ENCODE assay signal across 8 cellular contexts in the genomic region with DNA sequence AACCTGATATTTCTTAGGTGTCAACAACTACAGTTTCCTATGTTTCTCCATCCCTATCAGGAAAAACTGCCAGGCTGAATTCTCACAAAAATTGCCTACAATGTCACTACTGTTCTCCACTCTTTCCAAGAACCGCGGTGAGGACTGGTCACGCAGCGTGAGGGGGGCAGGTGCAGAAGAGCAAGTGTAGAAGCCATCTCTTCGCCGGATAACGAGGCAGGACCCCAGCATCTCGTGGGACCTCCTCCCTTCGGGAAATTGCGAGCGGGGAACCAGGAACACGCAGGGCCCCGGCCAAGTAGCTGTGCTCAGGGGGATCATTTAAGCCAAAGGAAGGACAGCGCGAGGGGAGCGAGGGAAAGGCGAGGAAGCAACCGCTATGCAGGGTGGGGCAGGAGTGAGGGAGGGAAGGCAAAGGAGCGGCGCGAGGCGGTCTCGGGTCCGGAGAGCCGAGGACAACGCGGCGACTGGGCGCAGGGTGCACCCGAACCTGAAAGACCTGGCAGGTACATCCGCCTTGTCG. TPM values are rescaled to one million over a fixed set of nuclear protein-coding genes. Genes with fewer than 3 reads are reported as not detected.
DNase-seq lines count a peak whose midpoint lies in the region; ATAC-seq, FAIRE-seq and TF ChIP-seq lines count a peak whose summit lies in the region.

No MANE protein-coding gene starts in this region.

- in situ Hi-C loops in HAP-1 (cut with MboI; ENCODE audit: low sequenced_read_pairs) = loop anchor here (10.0 to 25.0 kb wide), 2 partner anchors 303 to 870 kb away; no protein-coding TSS in a partner anchor

- H3K27me3 ChIP-seq in HAP-1 (ENCODE audit: low read depth) (no peaks in the 10 kb centered on the region), MG63 (no peaks in the 10 kb centered on the region), astrocyte (ENCODE audit: insufficient read depth, low read length) (peaks cover 4% of the 10 kb centered on the region)

- H3K4me1 ChIP-seq in HAP-1 (peaks cover 26% of the 10 kb centered on the region), astrocyte (ENCODE audit: insufficient read depth, low read length) (peaks cover 11% of the 10 kb centered on the region)

- peaks cover 54% of the 10 kb centered on the region for H3K79me2 ChIP-seq in astrocyte (ENCODE audit: insufficient read depth, low read length)

- H3K27ac Mint-ChIP-seq in astrocyte (ENCODE audit: unreplicated experiment) (peak overlapping the region; percentile 88), immature natural killer cell (peak overlapping the region; percentile 95 to 100 (median 98))
- H3K27ac Mint-ChIP-seq in stimulated activated naive CD8-positive, alpha-beta T cell treated with anti-CD3 and anti-CD28 coated beads, Interleukin-15, amount 100 ng/mL, for 72 hours = peak overlapping the region; percentile 96 to 98

- peaks cover 2% of the 10 kb centered on the region for H3K36me3 Mint-ChIP-seq in astrocyte (ENCODE audit: low read depth, unreplicated experiment)
- H3K36me3 Mint-ChIP-seq in immature natural killer cell = peaks cover 0 to 12% (median 3%) of the 10 kb centered on the region in 3 donors

- H3K4me1 Mint-ChIP-seq in astrocyte (ENCODE audit: low read depth, unreplicated experiment) = peaks cover 22% of the 10 kb centered on the region
- H3K4me1 Mint-ChIP-seq in immature natural killer cell = peaks cover 74 to 79% of the 10 kb centered on the region in 2 donors
- H3K4me1 Mint-ChIP-seq in stimulated activated naive CD8-positive, alpha-beta T cell treated with anti-CD3 and anti-CD28 coated beads, Interleukin-15, amount 100 ng/mL, for 72 hours = peaks cover 70% of the 10 kb centered on the region

- peaks cover 3% of the 10 kb centered on the region for H3K27me3 Mint-ChIP-seq in astrocyte (ENCODE audit: low read depth, unreplicated experiment)
- H3K27me3 Mint-ChIP-seq in immature natural killer cell (ENCODE audit: low read depth in 3 of 3) = peaks cover 10 to 42% (median 27%) of the 10 kb centered on the region in 3 donors
- H3K27me3 Mint-ChIP-seq in stimulated activated naive CD8-positive, alpha-beta T cell treated with anti-CD3 and anti-CD28 coated beads, Interleukin-15, amount 100 ng/mL, for 72 hours = no peaks in the 10 kb centered on the region

- peak overlapping the region; percentile 91 for H3K9ac ChIP-seq in astrocyte (ENCODE audit: low read length)

- H3K4me3 ChIP-seq in HAP-1 (peak overlapping the region; percentile 98), MG63 (peak overlapping the region; percentile 74), astrocyte (ENCODE audit: insufficient read depth, low read depth, low read length) (peak overlapping the region; percentile 89)

- peaks cover 39% of the 10 kb centered on the region for H4K20me1 ChIP-seq in astrocyte (ENCODE audit: insufficient read depth, low read length)

- no peaks in the 10 kb centered on the region for H3K9me3 Mint-ChIP-seq in astrocyte (ENCODE audit: unreplicated experiment)
- no peaks in the 10 kb centered on the region for H3K9me3 Mint-ChIP-seq in immature natural killer cell
- H3K9me3 Mint-ChIP-seq in stimulated activated naive CD8-positive, alpha-beta T cell treated with anti-CD3 and anti-CD28 coated beads, Interleukin-15, amount 100 ng/mL, for 72 hours = no peaks in the 10 kb centered on the region

- H3K9me3 ChIP-seq in HAP-1 (no peaks in the 10 kb centered on the region), MG63 (no peaks in the 10 kb centered on the region), astrocyte (ENCODE audit: insufficient read depth, low read depth, low read length) (no peaks in the 10 kb centered on the region)

- H3K36me3 ChIP-seq in HAP-1 (replicated peaks) (peaks cover 3% of the 10 kb centered on the region), MG63 (no peaks in the 10 kb centered on the region), astrocyte (ENCODE audit: insufficient read depth, low read length) (no peaks in the 10 kb centered on the region)

- H3K4me3 Mint-ChIP-seq in astrocyte (ENCODE audit: unreplicated experiment) (peak overlapping the region; percentile 96), immature natural killer cell (peak overlapping the region; percentile 91 to 100 (median 99))
- peak overlapping the region; percentile 81 to 97 for H3K4me3 Mint-ChIP-seq in stimulated activated naive CD8-positive, alpha-beta T cell treated with anti-CD3 and anti-CD28 coated beads, Interleukin-15, amount 100 ng/mL, for 72 hours

- no peak for TF ChIP-seq CTCF in astrocyte (IDR thresholded peaks at IDR 0.05; ENCODE audit: insufficient read depth, low read depth, low read length)

- peak overlapping the region; percentile 96 for H3K27ac ChIP-seq in astrocyte (ENCODE audit: low read depth, low read length)

- no peak for FAIRE-seq in astrocyte (lab: Jason Lieb, UNC)

- ATAC-seq in stimulated activated naive CD8-positive, alpha-beta T cell treated with anti-CD3 and anti-CD28 coated beads, Interleukin-15, amount 100 ng/mL, for 72 hours = peak; percentile 24

- H2AFZ ChIP-seq in astrocyte (ENCODE audit: low read depth, low read length) = peak overlapping the region; percentile 98

- DNase-seq in SKM-1 treated with dmso at 0.1 percent for 144 hours (lab: John Stamatoyannopoulos, UW; ENCODE audit: unreplicated experiment) = peak; percentile 20
- no peak for DNase-seq in SKM-1 (lab: John Stamatoyannopoulos, UW; ENCODE audit: unreplicated experiment)
- DNase-seq in HAP-1 (ENCODE audit: low spot score in 2 of 2) = peak; percentile 25 to 53
- DNase-seq in MG63 = peak; percentile 17
- DNase-seq in astrocyte (ENCODE audit: low read depth) = no peak
- DNase-seq in immature natural killer cell = no peak
- DNase-seq in stimulated activated naive CD8-positive, alpha-beta T cell treated with anti-CD3 and anti-CD28 coated beads, Interleukin-15, amount 100 ng/mL, for 72 hours = peak; percentile 17 to 29
- DNase-seq in MV-4-11 (lab: John Stamatoyannopoulos, UW) = no peak

- H3K4me2 ChIP-seq in astrocyte (ENCODE audit: low read length) = peak overlapping the region; percentile 98

RNA-seq across cellular contexts. Expression of a gene that starts 0.6 kb away (rescaled TPM):
- 54.3 and 80.3 TPM in 2 replicates for total RNA-seq in MG63 (2014; rRNA removed; shearing (Covaris generic); ENCODE audit: low replicate concordance)
- 110 and 114 TPM in 2 replicates for total RNA-seq in astrocyte
- 1,000 to 10,000 TPM in 1 of 3 donors, 100 to 1,000 TPM in 2; 649 to 1,111 (median 667) TPM for polyA plus RNA-seq in immature natural killer cell

RNA-seq across cellular contexts. Expression of a gene that starts 42.9 kb away (rescaled TPM):
- total RNA-seq in MG63 (2014; rRNA removed; shearing (Covaris generic); ENCODE audit: low replicate concordance) = not detected in 2 replicates
- 0.25 TPM in 1 of 2 replicates, not detected in the other for total RNA-seq in astrocyte
- polyA plus RNA-seq in immature natural killer cell = 1,000 to 10,000 TPM; 2,262 to 2,521 (median 2,438) TPM

Comparison
In these comparisons a context has a peak if more than half of its experiments do, and no peak if none do; other contexts are left out.
1. DNase-seq: peak in SKM-1 treated with dmso at 0.1 percent for 144 hours (single experiment), HAP-1 (2 of 2), MG63 (single experiment) and stimulated activated naive CD8-positive, alpha-beta T cell treated with anti-CD3 and anti-CD28 coated beads, Interleukin-15, amount 100 ng/mL, for 72 hours (2 of 2); none in SKM-1 (single experiment), astrocyte (single experiment), immature natural killer cell (0 of 3) and MV-4-11 (single experiment).
2. Peak in every context shown above with its lines, with median percentiles within 50 percentile points of each other: H3K4me3 ChIP-seq, H3K27ac Mint-ChIP-seq and H3K4me3 Mint-ChIP-seq.